16 cellular contexts compared by ENCODE assay signal in the genomic region with DNA sequence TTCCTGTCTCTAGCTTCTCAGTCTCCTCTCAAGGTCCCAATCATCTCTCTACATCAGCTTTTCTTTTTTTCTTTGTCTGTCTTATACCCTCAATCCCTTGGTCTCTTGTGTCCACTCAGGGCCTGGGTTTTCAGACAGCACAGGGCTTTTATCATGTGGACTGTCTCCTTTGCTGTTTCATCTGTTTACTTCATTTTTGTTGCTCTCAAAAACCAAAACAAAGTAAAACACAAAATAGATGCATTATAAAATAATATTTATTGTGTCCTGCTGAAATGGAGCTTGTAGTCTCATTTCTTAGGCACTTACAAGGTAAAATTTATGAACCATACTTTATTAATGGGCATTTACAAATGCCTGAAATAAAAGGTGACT. TPM values are rescaled to one million over a fixed set of nuclear protein-coding genes. Genes with fewer than 3 reads are reported as not detected.
DNase-seq lines count a peak whose midpoint lies in the region; ATAC-seq, FAIRE-seq and TF ChIP-seq lines count a peak whose summit lies in the region.
"Had no signal": no experiment of that assay in that cellular context is flagged by ENCODE, and none has a peak within 500 bp of the region (broad histone marks: within the 10 kb centered on the region; RNA-seq: fewer than 3 reads in every experiment).

No MANE protein-coding gene starts in this region.

- POLR2A ChIA-PET in A549 (lab: Yijun Ruan, JAX), result no interaction called here

- ATAC-seq in A549 (no peak), GM18858 (IDR thresholded peaks at IDR 0.05; ENCODE audit: unreplicated experiment) (peak; percentile 10), HG03521 (IDR thresholded peaks at IDR 0.05; ENCODE audit: unreplicated experiment) (no peak)

- H3K27ac Mint-ChIP-seq in activated T-helper 1 cell treated with anti-CD3 and anti-CD28 coated beads, Interleukin-12 subunit alpha, Interleukin-12 subunit beta, Interleukin-2, Interleukin-4 antibody, amounts not matched to agents 30 ng/mL and 10 ng/mL and 1 ng/mL, durations not matched to agents 14 hours and 24 hours and 36 hours, result peak overlapping the region; percentile 90

- peak overlapping the region; percentile 38 for H3K4me3 Mint-ChIP-seq in activated T-helper 1 cell treated with anti-CD3 and anti-CD28 coated beads, Interleukin-12 subunit alpha, Interleukin-12 subunit beta, Interleukin-2, Interleukin-4 antibody, amounts not matched to agents 30 ng/mL and 10 ng/mL and 1 ng/mL, durations not matched to agents 14 hours and 24 hours and 36 hours

- no peak for TF ChIP-seq RAD21 in A549 (conservative IDR thresholded peaks at IDR 0.05 in 1 of 2, IDR thresholded peaks at IDR 0.05 in 1 of 2)

- H3K4me1 Mint-ChIP-seq in activated T-helper 1 cell treated with anti-CD3 and anti-CD28 coated beads, Interleukin-12 subunit alpha, Interleukin-12 subunit beta, Interleukin-2, Interleukin-4 antibody, amounts not matched to agents 30 ng/mL and 10 ng/mL and 1 ng/mL, durations not matched to agents 14 hours and 24 hours and 36 hours (ENCODE audit: low read depth), result peaks cover 46% of the 10 kb centered on the region

- no peaks in the 10 kb centered on the region for H3K27me3 Mint-ChIP-seq in activated T-helper 1 cell treated with anti-CD3 and anti-CD28 coated beads, Interleukin-12 subunit alpha, Interleukin-12 subunit beta, Interleukin-2, Interleukin-4 antibody, amounts not matched to agents 30 ng/mL and 10 ng/mL and 1 ng/mL, durations not matched to agents 14 hours and 24 hours and 36 hours (ENCODE audit: insufficient read depth)

- peaks cover 15% of the 10 kb centered on the region for H3K9me3 Mint-ChIP-seq in activated T-helper 1 cell treated with anti-CD3 and anti-CD28 coated beads, Interleukin-12 subunit alpha, Interleukin-12 subunit beta, Interleukin-2, Interleukin-4 antibody, amounts not matched to agents 30 ng/mL and 10 ng/mL and 1 ng/mL, durations not matched to agents 14 hours and 24 hours and 36 hours

- peaks cover 18% of the 10 kb centered on the region for H3K36me3 Mint-ChIP-seq in activated T-helper 1 cell treated with anti-CD3 and anti-CD28 coated beads, Interleukin-12 subunit alpha, Interleukin-12 subunit beta, Interleukin-2, Interleukin-4 antibody, amounts not matched to agents 30 ng/mL and 10 ng/mL and 1 ng/mL, durations not matched to agents 14 hours and 24 hours and 36 hours (ENCODE audit: low read depth)

- peaks cover 7% of the 10 kb centered on the region; the same call in 1 of the 3 replicates for H3K9me3 ChIP-seq in A549
- no peaks in the 10 kb centered on the region for H3K9me3 ChIP-seq in mesodermal cell (ENCODE audit: control insufficient read depth, low read length)
- H3K9me3 ChIP-seq: mucosa of descending colon, vagina had no signal

- H3K4me3 ChIP-seq in A549, result no peak overlapping the region
- no peak overlapping the region for H3K4me3 ChIP-seq in mesodermal cell (ENCODE audit: extremely low read depth, insufficient read depth, low read length, poor library complexity, severe bottlenecking)
- H3K4me3 ChIP-seq: mucosa of descending colon, vagina had no signal

- DNase-seq in A549 (ENCODE audit: low read depth in 1 of 2, low spot score in 1 of 2), result no peak
- no peak for DNase-seq in activated T-helper 1 cell treated with anti-CD3 and anti-CD28 coated beads, Interleukin-12 subunit alpha, Interleukin-12 subunit beta, Interleukin-2, Interleukin-4 antibody, amounts not matched to agents 30 ng/mL and 10 ng/mL and 1 ng/mL, durations not matched to agents 14 hours and 24 hours and 36 hours (ENCODE audit: low spot score)
- DNase-seq in urothelium cell line (ENCODE audit: low spot score), result no peak
- no peak for DNase-seq in NCI-H1417 treated with DMSO at 0.1 percent for 48 hours (lab: John Stamatoyannopoulos, UW)
- DNase-seq in NCI-H524 treated with DMSO at 0.1 percent for 48 hours (lab: John Stamatoyannopoulos, UW), result no peak
- DNase-seq: hypothalamus, NCI-H1436 treated with DMSO at 0.1 percent for 48 hours had no signal

- CTCF ChIA-PET in A549 (lab: Yijun Ruan, JAX), result interaction anchor here (1.0 to 1.4 kb wide), 3 partner anchors 8 to 113 kb away, joined by 3 to 5 read pairs (median 3); no protein-coding TSS in a partner anchor

- no peak for TF ChIP-seq POLR2A in A549 (IDR thresholded peaks at IDR 0.05; ENCODE audit: low read length)

- TF ChIP-seq EP300 in A549 (IDR thresholded peaks at IDR 0.05), result no peak

- peaks cover 48% of the 10 kb centered on the region for H3K4me1 ChIP-seq in A549
- H3K4me1 ChIP-seq in mesodermal cell (ENCODE audit: control insufficient read depth, insufficient read depth, low read length, poor library complexity, severe bottlenecking), result peaks cover 37% of the 10 kb centered on the region
- H3K4me1 ChIP-seq: vagina had no signal

- TF ChIP-seq CTCF in A549 (IDR thresholded peaks at IDR 0.05), result no peak

- intact Hi-C loops in activated T-helper 1 cell treated with anti-CD3 and anti-CD28 coated beads, Interleukin-12 subunit alpha, Interleukin-12 subunit beta, Interleukin-2, Interleukin-4 antibody, amounts not matched to agents 30 ng/mL and 10 ng/mL and 1 ng/mL, durations not matched to agents 14 hours and 24 hours and 36 hours (cut with micrococcal nuclease), result loop anchor here (1.0 to 2.0 kb wide), 8 partner anchors 19 to 112 kb away; no protein-coding TSS in a partner anchor

- 0 out of 3 replicates have a peak overlapping the region, but pooled peaks have one; percentile 12 for H3K4me2 ChIP-seq in A549

- H3K36me3 ChIP-seq in mesodermal cell (ENCODE audit: control insufficient read depth, insufficient read depth, low read length), result no peaks in the 10 kb centered on the region
- H3K36me3 ChIP-seq: vagina had no signal

- H3K27ac ChIP-seq in A549 (peak overlapping the region; percentile 37 to 78; a peak in 5 of 6 replicates), mesodermal cell (ENCODE audit: low read depth, low read length, severe bottlenecking) (peak overlapping the region; percentile 88)
- H3K27ac ChIP-seq: C4-2B, epithelial cell of prostate, vagina had no signal

- FAIRE-seq in A549 (lab: Jason Lieb, UNC), result peak; percentile 84
- no peak for FAIRE-seq in urothelium cell line (lab: Jason Lieb, UNC)
- FAIRE-seq: HTR-8/SVneo had no signal

TF ChIP-seq in A549, 52 proteins besides CTCF, POLR2A, EP300 and RAD21 (continues in another document):
- TF ChIP-seq ZC3H11A (IDR thresholded peaks at IDR 0.05) (no peak), CEBPB (IDR thresholded peaks at IDR 0.05) (no peak), GATA3 (IDR thresholded peaks at IDR 0.05; ENCODE audit: borderline replicate concordance) (no peak), CBX8 (IDR thresholded peaks at IDR 0.05) (no peak), BHLHE40 (IDR thresholded peaks at IDR 0.05; ENCODE audit: low read depth, low read length) (no peak), ZFP36 (IDR thresholded peaks at IDR 0.05; ENCODE audit: borderline replicate concordance, partially characterized antibody) (no peak), CBX2 (IDR thresholded peaks at IDR 0.05; ENCODE audit: borderline replicate concordance, low read depth) (no peak), KDM5A (IDR thresholded peaks at IDR 0.05) (no peak), EHMT2 (IDR thresholded peaks at IDR 0.05; ENCODE audit: low read depth) (no peak), RARB (CRISPR knock-in tag; IDR thresholded peaks at IDR 0.05) (no peak)
- TF ChIP-seq, protein P1, sequence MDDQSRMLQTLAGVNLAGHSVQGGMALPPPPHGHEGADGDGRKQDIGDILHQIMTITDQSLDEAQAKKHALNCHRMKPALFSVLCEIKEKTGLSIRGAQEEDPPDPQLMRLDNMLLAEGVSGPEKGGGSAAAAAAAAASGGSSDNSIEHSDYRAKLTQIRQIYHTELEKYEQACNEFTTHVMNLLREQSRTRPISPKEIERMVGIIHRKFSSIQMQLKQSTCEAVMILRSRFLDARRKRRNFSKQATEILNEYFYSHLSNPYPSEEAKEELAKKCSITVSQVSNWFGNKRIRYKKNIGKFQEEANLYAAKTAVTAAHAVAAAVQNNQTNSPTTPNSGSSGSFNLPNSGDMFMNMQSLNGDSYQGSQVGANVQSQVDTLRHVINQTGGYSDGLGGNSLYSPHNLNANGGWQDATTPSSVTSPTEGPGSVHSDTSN (IDR thresholded peaks at IDR 0.05), result no peak
- TF ChIP-seq, protein P2, sequence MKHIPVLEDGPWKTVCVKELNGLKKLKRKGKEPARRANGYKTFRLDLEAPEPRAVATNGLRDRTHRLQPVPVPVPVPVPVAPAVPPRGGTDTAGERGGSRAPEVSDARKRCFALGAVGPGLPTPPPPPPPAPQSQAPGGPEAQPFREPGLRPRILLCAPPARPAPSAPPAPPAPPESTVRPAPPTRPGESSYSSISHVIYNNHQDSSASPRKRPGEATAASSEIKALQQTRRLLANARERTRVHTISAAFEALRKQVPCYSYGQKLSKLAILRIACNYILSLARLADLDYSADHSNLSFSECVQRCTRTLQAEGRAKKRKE (CRISPR knock-in tag; IDR thresholded peaks at IDR 0.05; ENCODE audit: low read depth), result no peak

RNA-seq across cellular contexts. Expression of a gene that starts 17.8 kb away (rescaled TPM):
- not detected in 2 replicates for polyA plus RNA-seq in A549 (2011; rRNA removed)
- not detected in 2 replicates for polyA plus RNA-seq in A549 (2012; cell fraction: cytosol; rRNA removed)
- not detected in 2 replicates for polyA plus RNA-seq in A549 (2012; cell fraction: nucleus; rRNA removed)
- not detected in 3 replicates for polyA plus RNA-seq in A549 (2017; fragmentation: RNase III; extraction: RNeasy Plus Mini Kit Qiagen cat#74134 plus additional on column Dnase treatment)
- polyA minus RNA-seq in A549 (2011; rRNA and poly(A)+ RNA removed), result not detected in 2 replicates
- 46.8 and 50.1 TPM in 2 replicates for total RNA-seq in activated T-helper 1 cell treated with anti-CD3 and anti-CD28 coated beads, Interleukin-12 subunit alpha, Interleukin-12 subunit beta, Interleukin-2, Interleukin-4 antibody, amounts not matched to agents 30 ng/mL and 10 ng/mL and 1 ng/mL, durations not matched to agents 14 hours and 24 hours and 36 hours
- polyA plus RNA-seq in mesodermal cell (2013, experiment 1 of 2), result not detected
- not detected for polyA plus RNA-seq in mesodermal cell (2013, experiment 2 of 2)
- total RNA-seq: H4 had no signal

RNA-seq across cellular contexts. Expression of a gene that starts 38.5 kb away (rescaled TPM):
- not detected in 2 replicates for polyA plus RNA-seq in A549 (2011; rRNA removed)
- polyA plus RNA-seq in A549 (2012; cell fraction: cytosol; rRNA removed), result not detected in 2 replicates
- polyA plus RNA-seq in A549 (2012; cell fraction: nucleus; rRNA removed), result not detected in 2 replicates
- polyA plus RNA-seq in A549 (2017; fragmentation: RNase III; extraction: RNeasy Plus Mini Kit Qiagen cat#74134 plus additional on column Dnase treatment), result not detected in 3 replicates
- polyA minus RNA-seq in A549 (2011; rRNA and poly(A)+ RNA removed), result not detected in 2 replicates
- total RNA-seq in activated T-helper 1 cell treated with anti-CD3 and anti-CD28 coated beads, Interleukin-12 subunit alpha, Interleukin-12 subunit beta, Interleukin-2, Interleukin-4 antibody, amounts not matched to agents 30 ng/mL and 10 ng/mL and 1 ng/mL, durations not matched to agents 14 hours and 24 hours and 36 hours, result 16.3 and 17.2 TPM in 2 replicates
- polyA plus RNA-seq in mesodermal cell (2013, experiment 1 of 2), result not detected
- polyA plus RNA-seq in mesodermal cell (2013, experiment 2 of 2), result not detected
- total RNA-seq: H4 had no signal
